Comparison of ENCODE assay signal across 15 cellular contexts in the genomic region with DNA sequence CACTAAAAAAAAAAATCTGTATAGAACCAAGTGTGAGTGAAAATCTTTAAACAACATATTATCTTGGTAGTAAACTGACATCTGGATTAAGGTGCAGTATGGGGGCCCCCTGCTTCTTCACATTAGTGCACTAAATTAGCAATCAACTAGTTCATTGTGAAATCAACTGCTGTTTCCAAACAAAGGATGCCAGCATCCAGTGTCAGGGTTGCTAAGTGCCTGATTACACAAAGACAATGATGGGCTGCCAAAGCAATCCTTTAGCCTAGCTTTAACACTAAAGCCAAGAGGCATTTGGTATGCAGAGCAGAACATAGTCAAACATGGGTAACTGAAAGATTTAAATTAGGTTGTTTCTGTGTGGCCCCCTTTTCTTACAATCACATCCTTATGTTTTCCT.
DNase-seq lines count a peak whose midpoint lies in the region; ATAC-seq, FAIRE-seq and TF ChIP-seq lines count a peak whose summit lies in the region.
"Had no signal": no experiment of that assay in that cellular context is flagged by ENCODE, and none has a peak within 500 bp of the region (broad histone marks: within the 10 kb centered on the region; RNA-seq: fewer than 3 reads in every experiment).

No MANE protein-coding gene starts in this region.

- DNase-seq in DMS53 (lab: John Stamatoyannopoulos, UW), result peak; percentile 19
- DNase-seq in DMS53 treated with DMSO at 0.1 percent for 48 hours (lab: John Stamatoyannopoulos, UW; ENCODE audit: unreplicated experiment), result no peak
- DNase-seq in MV-4-11 (lab: John Stamatoyannopoulos, UW), result peak; percentile 39
- peak; percentile 13 for DNase-seq in bronchial epithelial cell (ENCODE audit: low read depth)
- peak; percentile 33 for DNase-seq in kidney glomerular epithelial cell (lab: John Stamatoyannopoulos, UW)
- no peak for DNase-seq in SK-N-SH
- no peak for DNase-seq in prostate gland (ENCODE audit: low spot score)
- DNase-seq in sciatic nerve (ENCODE audit: low spot score), result no peak
- DNase-seq: NCI-H1436 treated with DMSO at 0.1 percent for 48 hours; posterior cingulate gyrus; RPMI8226; stimulated activated CD4-positive, alpha-beta T cell treated with anti-CD3 and anti-CD28 coated beads, Interleukin-4, amount 100 ng/mL, for 4 hours had no signal

- no peak overlapping the region for H3K27ac ChIP-seq in SK-N-SH (ENCODE audit: low read depth in 2 of 2, low read length in 1 of 2)
- no peak overlapping the region for H3K27ac ChIP-seq in prostate gland
- H3K27ac ChIP-seq: 22Rv1, esophagus muscularis mucosa had no signal

- TF ChIP-seq RAD21 in SK-N-SH (IDR thresholded peaks at IDR 0.05; ENCODE audit: low read length), result no peak

- no peaks in the 10 kb centered on the region for H4K20me1 ChIP-seq in SK-N-SH (ENCODE audit: insufficient read depth)

- H3K4me2 ChIP-seq in SK-N-SH, result no peak overlapping the region

- H3K4me3 ChIP-seq in bronchial epithelial cell (ENCODE audit: low read depth, low read length) (no peak overlapping the region), SK-N-SH (ENCODE audit: low read depth in 2 of 2, low read length in 1 of 2) (no peak overlapping the region), prostate gland (no peak overlapping the region)
- H3K4me3 ChIP-seq: esophagus muscularis mucosa had no signal

- CTCF ChIA-PET in SK-N-SH (lab: Yijun Ruan, JAX), result no interaction called here

- TF ChIP-seq CTCF in bronchial epithelial cell (IDR thresholded peaks at IDR 0.05; ENCODE audit: insufficient read depth, low read length, severe bottlenecking), result no peak
- no peak for TF ChIP-seq CTCF in SK-N-SH (IDR thresholded peaks at IDR 0.05)
- TF ChIP-seq CTCF in prostate gland (IDR thresholded peaks at IDR 0.05), result no peak

- intact Hi-C loops in prostate gland (cut with DNase I) (no loop called here), sciatic nerve (cut with DNase I) (no loop called here)

- TF ChIP-seq EP300 in SK-N-SH (IDR thresholded peaks at IDR 0.05; ENCODE audit: borderline replicate concordance in 1 of 2, low read depth in 1 of 2, low read length in 1 of 2), result no peak

- H3K9me2 ChIP-seq in SK-N-SH, result no peaks in the 10 kb centered on the region

- POLR2A ChIA-PET in SK-N-SH (lab: Yijun Ruan, JAX), result no interaction called here

- H3K4me1 ChIP-seq in SK-N-SH (ENCODE audit: control insufficient read depth in 1 of 2, insufficient read depth in 2 of 2, low read depth in 1 of 2, low read length in 1 of 2) (no peaks in the 10 kb centered on the region), prostate gland (replicated peaks) (no peaks in the 10 kb centered on the region)
- H3K4me1 ChIP-seq: esophagus muscularis mucosa had no signal

- H3K36me3 ChIP-seq in bronchial epithelial cell (ENCODE audit: control insufficient read depth, insufficient read depth, low read length) (no peaks in the 10 kb centered on the region), SK-N-SH (replicated peaks in 1 of 2; ENCODE audit: control insufficient read depth in 1 of 2, insufficient read depth in 2 of 2, low read length in 1 of 2) (no peaks in the 10 kb centered on the region), prostate gland (no peaks in the 10 kb centered on the region)
- H3K36me3 ChIP-seq: esophagus muscularis mucosa had no signal

- FAIRE-seq in bronchial epithelial cell (lab: Jason Lieb, UNC), result no peak
- FAIRE-seq: GM18507 had no signal

- H3K9ac ChIP-seq in SK-N-SH, result no peak overlapping the region

- no peak overlapping the region for H2AFZ ChIP-seq in SK-N-SH (ENCODE audit: low read depth)

- ATAC-seq in sciatic nerve, result no peak

- H3K9me3 ChIP-seq in SK-N-SH (no peaks in the 10 kb centered on the region), prostate gland (no peaks in the 10 kb centered on the region)
- H3K9me3 ChIP-seq: esophagus muscularis mucosa had no signal

- no peak for TF ChIP-seq POLR2A in prostate gland (IDR thresholded peaks at IDR 0.05)

- H3K27me3 ChIP-seq in bronchial epithelial cell (ENCODE audit: control insufficient read depth, insufficient read depth, low read length) (no peaks in the 10 kb centered on the region), SK-N-SH (ENCODE audit: insufficient read depth) (no peaks in the 10 kb centered on the region), prostate gland (replicated peaks; ENCODE audit: insufficient read depth) (no peaks in the 10 kb centered on the region)
- H3K27me3 ChIP-seq: esophagus muscularis mucosa had no signal

- no peaks in the 10 kb centered on the region for H3F3A ChIP-seq in SK-N-SH (replicated peaks; ENCODE audit: insufficient read depth)

- H3K79me2 ChIP-seq in SK-N-SH (ENCODE audit: insufficient read depth), result no peaks in the 10 kb centered on the region

TF ChIP-seq in SK-N-SH, 30 proteins besides CTCF, POLR2A, EP300 and RAD21:
- TF ChIP-seq PBX3 (IDR thresholded peaks at IDR 0.05), result no peak
- no peak for TF ChIP-seq TAF1 (IDR thresholded peaks at IDR 0.05; ENCODE audit: borderline replicate concordance, low read depth, low read length)
- no peak for TF ChIP-seq MXI1 (IDR thresholded peaks at IDR 0.05; ENCODE audit: low read depth, low read length)
- TF ChIP-seq FOSL2 (IDR thresholded peaks at IDR 0.05; ENCODE audit: borderline replicate concordance, low read depth), result no peak
- no peak for TF ChIP-seq GABPA (IDR thresholded peaks at IDR 0.05; ENCODE audit: low read depth)
- no peak for TF ChIP-seq JUND (IDR thresholded peaks at IDR 0.05)
- TF ChIP-seq IRF3 (IDR thresholded peaks at IDR 0.05; ENCODE audit: low read depth, low read length), result no peak
- TF ChIP-seq MEF2A (IDR thresholded peaks at IDR 0.05; ENCODE audit: borderline replicate concordance, low read depth), result no peak
- no peak for TF ChIP-seq NFIC (IDR thresholded peaks at IDR 0.05; ENCODE audit: borderline replicate concordance)
- TF ChIP-seq RCOR1 (IDR thresholded peaks at IDR 0.05; ENCODE audit: low read length), result no peak
- TF ChIP-seq TEAD4 (IDR thresholded peaks at IDR 0.05; ENCODE audit: borderline replicate concordance, insufficient read depth), result no peak
- TF ChIP-seq, protein P1, sequence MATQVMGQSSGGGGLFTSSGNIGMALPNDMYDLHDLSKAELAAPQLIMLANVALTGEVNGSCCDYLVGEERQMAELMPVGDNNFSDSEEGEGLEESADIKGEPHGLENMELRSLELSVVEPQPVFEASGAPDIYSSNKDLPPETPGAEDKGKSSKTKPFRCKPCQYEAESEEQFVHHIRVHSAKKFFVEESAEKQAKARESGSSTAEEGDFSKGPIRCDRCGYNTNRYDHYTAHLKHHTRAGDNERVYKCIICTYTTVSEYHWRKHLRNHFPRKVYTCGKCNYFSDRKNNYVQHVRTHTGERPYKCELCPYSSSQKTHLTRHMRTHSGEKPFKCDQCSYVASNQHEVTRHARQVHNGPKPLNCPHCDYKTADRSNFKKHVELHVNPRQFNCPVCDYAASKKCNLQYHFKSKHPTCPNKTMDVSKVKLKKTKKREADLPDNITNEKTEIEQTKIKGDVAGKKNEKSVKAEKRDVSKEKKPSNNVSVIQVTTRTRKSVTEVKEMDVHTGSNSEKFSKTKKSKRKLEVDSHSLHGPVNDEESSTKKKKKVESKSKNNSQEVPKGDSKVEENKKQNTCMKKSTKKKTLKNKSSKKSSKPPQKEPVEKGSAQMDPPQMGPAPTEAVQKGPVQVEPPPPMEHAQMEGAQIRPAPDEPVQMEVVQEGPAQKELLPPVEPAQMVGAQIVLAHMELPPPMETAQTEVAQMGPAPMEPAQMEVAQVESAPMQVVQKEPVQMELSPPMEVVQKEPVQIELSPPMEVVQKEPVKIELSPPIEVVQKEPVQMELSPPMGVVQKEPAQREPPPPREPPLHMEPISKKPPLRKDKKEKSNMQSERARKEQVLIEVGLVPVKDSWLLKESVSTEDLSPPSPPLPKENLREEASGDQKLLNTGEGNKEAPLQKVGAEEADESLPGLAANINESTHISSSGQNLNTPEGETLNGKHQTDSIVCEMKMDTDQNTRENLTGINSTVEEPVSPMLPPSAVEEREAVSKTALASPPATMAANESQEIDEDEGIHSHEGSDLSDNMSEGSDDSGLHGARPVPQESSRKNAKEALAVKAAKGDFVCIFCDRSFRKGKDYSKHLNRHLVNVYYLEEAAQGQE (IDR thresholded peaks at IDR 0.05; ENCODE audit: low read depth, low read length), result no peak
- no peak for TF ChIP-seq YY1 (IDR thresholded peaks at IDR 0.05; ENCODE audit: low read depth)
- TF ChIP-seq, protein P2, sequence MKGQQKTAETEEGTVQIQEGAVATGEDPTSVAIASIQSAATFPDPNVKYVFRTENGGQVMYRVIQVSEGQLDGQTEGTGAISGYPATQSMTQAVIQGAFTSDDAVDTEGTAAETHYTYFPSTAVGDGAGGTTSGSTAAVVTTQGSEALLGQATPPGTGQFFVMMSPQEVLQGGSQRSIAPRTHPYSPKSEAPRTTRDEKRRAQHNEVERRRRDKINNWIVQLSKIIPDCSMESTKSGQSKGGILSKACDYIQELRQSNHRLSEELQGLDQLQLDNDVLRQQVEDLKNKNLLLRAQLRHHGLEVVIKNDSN (IDR thresholded peaks at IDR 0.05; ENCODE audit: borderline replicate concordance, low read depth), result no peak

Comparison
In these comparisons a context has a peak if more than half of its experiments do, and no peak if none do; other contexts are left out.
1. DNase-seq: peak in DMS53 (single experiment), MV-4-11 (single experiment), bronchial epithelial cell (single experiment) and kidney glomerular epithelial cell (single experiment); none in DMS53 treated with DMSO at 0.1 percent for 48 hours (single experiment), SK-N-SH (single experiment), prostate gland (single experiment) and sciatic nerve (single experiment).